ENCODE assay signal across 10 cellular contexts in genomic region chr13:74070065-74070464, GRCh38.
DNase-seq lines count a peak whose midpoint lies in the region; ATAC-seq and TF ChIP-seq lines count a peak whose summit lies in the region.
"Had no signal": no experiment of that assay in that cellular context is flagged by ENCODE, and none has a peak within 500 bp of the region (broad histone marks: within the 10 kb centered on the region; RNA-seq: fewer than 3 reads in every experiment).

No MANE protein-coding gene starts in this region.

- no peaks in the 10 kb centered on the region for H3K9me3 ChIP-seq in adrenal gland (replicated peaks in 1 of 3)
- H3K9me3 ChIP-seq: HAP-1 had no signal

- H3K27ac Mint-ChIP-seq in activated naive CD4-positive, alpha-beta T cell treated with anti-CD3 and anti-CD28 coated beads, Interleukin-2, amount 10 ng/mL, durations not matched to agents 7 days and 5 days, result peak overlapping the region; percentile 91
- peak overlapping the region; percentile 80 for H3K27ac Mint-ChIP-seq in activated CD8-positive, alpha-beta T cell treated with anti-CD3 and anti-CD28 coated beads, Interleukin-2, amount 10 ng/mL, durations not matched to agents 7 days and 5 days
- peak overlapping the region in 1 of 2 donors; percentile 59 for H3K27ac Mint-ChIP-seq in stimulated activated naive CD8-positive, alpha-beta T cell treated with anti-CD3 and anti-CD28 coated beads, Interleukin-15, amount 100 ng/mL, for 72 hours

- POLR2A ChIA-PET in activated CD8-positive, alpha-beta T cell treated with anti-CD3 and anti-CD28 coated beads, Interleukin-2, amount 10 ng/mL, durations not matched to agents 7 days and 5 days (lab: Charles Lee), result interaction anchor here (0.6 to 1.7 kb wide), 6 partner anchors 8 to 217 kb away, joined by 3 to 7 read pairs (median 4); partner anchors contain the start of gene KLF12

- peaks cover 37% of the 10 kb centered on the region for H3K36me3 Mint-ChIP-seq in activated naive CD4-positive, alpha-beta T cell treated with anti-CD3 and anti-CD28 coated beads, Interleukin-2, amount 10 ng/mL, durations not matched to agents 7 days and 5 days
- H3K36me3 Mint-ChIP-seq in activated CD8-positive, alpha-beta T cell treated with anti-CD3 and anti-CD28 coated beads, Interleukin-2, amount 10 ng/mL, durations not matched to agents 7 days and 5 days (ENCODE audit: low read depth), result peaks cover 32% of the 10 kb centered on the region

- peak; percentile 56 for ATAC-seq in HG03108 (IDR thresholded peaks at IDR 0.05; ENCODE audit: unreplicated experiment)
- peak; percentile 90 for ATAC-seq in activated CD8-positive, alpha-beta T cell treated with anti-CD3 and anti-CD28 coated beads, Interleukin-2, amount 10 ng/mL, durations not matched to agents 7 days and 5 days
- ATAC-seq in stimulated activated naive CD8-positive, alpha-beta T cell treated with anti-CD3 and anti-CD28 coated beads, Interleukin-15, amount 100 ng/mL, for 72 hours, result peak; percentile 83
- ATAC-seq in HG02840 (IDR thresholded peaks at IDR 0.05; ENCODE audit: low FRiP score, unreplicated experiment), result no peak
- no peak for ATAC-seq in GM21786 (IDR thresholded peaks at IDR 0.05; ENCODE audit: unreplicated experiment)
- ATAC-seq: HepG2 had no signal

- peaks cover 76% of the 10 kb centered on the region for H3K4me1 Mint-ChIP-seq in activated naive CD4-positive, alpha-beta T cell treated with anti-CD3 and anti-CD28 coated beads, Interleukin-2, amount 10 ng/mL, durations not matched to agents 7 days and 5 days
- peaks cover 59% of the 10 kb centered on the region for H3K4me1 Mint-ChIP-seq in activated CD8-positive, alpha-beta T cell treated with anti-CD3 and anti-CD28 coated beads, Interleukin-2, amount 10 ng/mL, durations not matched to agents 7 days and 5 days (ENCODE audit: low read depth)
- peaks cover 54% of the 10 kb centered on the region for H3K4me1 Mint-ChIP-seq in stimulated activated naive CD8-positive, alpha-beta T cell treated with anti-CD3 and anti-CD28 coated beads, Interleukin-15, amount 100 ng/mL, for 72 hours

- DNase-seq in activated naive CD4-positive, alpha-beta T cell treated with anti-CD3 and anti-CD28 coated beads, Interleukin-2, amount 10 ng/mL, durations not matched to agents 7 days and 5 days, result peak; percentile 56
- DNase-seq in activated naive CD4-positive, alpha-beta T cell treated with Interleukin-2 at 50 U/mL for 16 hours, result no peak
- DNase-seq in activated CD8-positive, alpha-beta T cell treated with anti-CD3 and anti-CD28 coated beads, Interleukin-2, amount 10 ng/mL, durations not matched to agents 7 days and 5 days, result peak; percentile 50
- DNase-seq in stimulated activated naive CD8-positive, alpha-beta T cell treated with anti-CD3 and anti-CD28 coated beads, Interleukin-15, amount 100 ng/mL, for 72 hours, result peak in 1 of 2 donors; percentile 17
- DNase-seq in adrenal gland, result no peak

- no peaks in the 10 kb centered on the region for H3K27me3 Mint-ChIP-seq in activated naive CD4-positive, alpha-beta T cell treated with anti-CD3 and anti-CD28 coated beads, Interleukin-2, amount 10 ng/mL, durations not matched to agents 7 days and 5 days
- H3K27me3 Mint-ChIP-seq in activated CD8-positive, alpha-beta T cell treated with anti-CD3 and anti-CD28 coated beads, Interleukin-2, amount 10 ng/mL, durations not matched to agents 7 days and 5 days (ENCODE audit: low read depth), result no peaks in the 10 kb centered on the region
- no peaks in the 10 kb centered on the region for H3K27me3 Mint-ChIP-seq in stimulated activated naive CD8-positive, alpha-beta T cell treated with anti-CD3 and anti-CD28 coated beads, Interleukin-15, amount 100 ng/mL, for 72 hours

- no peak overlapping the region for H3K27ac ChIP-seq in adrenal gland

- no peaks in the 10 kb centered on the region for H3K27me3 ChIP-seq in adrenal gland

- peaks cover 10% of the 10 kb centered on the region for H3K9me3 Mint-ChIP-seq in activated naive CD4-positive, alpha-beta T cell treated with anti-CD3 and anti-CD28 coated beads, Interleukin-2, amount 10 ng/mL, durations not matched to agents 7 days and 5 days
- peaks cover 7% of the 10 kb centered on the region for H3K9me3 Mint-ChIP-seq in activated CD8-positive, alpha-beta T cell treated with anti-CD3 and anti-CD28 coated beads, Interleukin-2, amount 10 ng/mL, durations not matched to agents 7 days and 5 days (ENCODE audit: insufficient read depth)
- peaks cover 0 to 7% of the 10 kb centered on the region in 2 donors for H3K9me3 Mint-ChIP-seq in stimulated activated naive CD8-positive, alpha-beta T cell treated with anti-CD3 and anti-CD28 coated beads, Interleukin-15, amount 100 ng/mL, for 72 hours

- H3K36me3 ChIP-seq in adrenal gland (replicated peaks in 1 of 2), result no peaks in the 10 kb centered on the region
- H3K36me3 ChIP-seq: HAP-1 had no signal

- peaks cover 0 to 35% of the 10 kb centered on the region in 2 donors for H3K4me1 ChIP-seq in adrenal gland (replicated peaks in 1 of 2)
- H3K4me1 ChIP-seq: HAP-1 had no signal

- intact Hi-C loops in adrenal gland (cut with DNase I), result no loop called here

- no peak for TF ChIP-seq POLR2A in adrenal gland (IDR thresholded peaks at IDR 0.05)

- CTCF ChIA-PET in activated naive CD4-positive, alpha-beta T cell treated with anti-CD3 and anti-CD28 coated beads, Interleukin-2, amount 10 ng/mL, durations not matched to agents 7 days and 5 days (lab: Charles Lee), result interaction anchor here (0.6 to 2.0 kb wide), 5 partner anchors 8 to 217 kb away, joined by 3 to 8 read pairs (median 3); no protein-coding TSS in a partner anchor
- CTCF ChIA-PET in activated CD8-positive, alpha-beta T cell treated with anti-CD3 and anti-CD28 coated beads, Interleukin-2, amount 10 ng/mL, durations not matched to agents 7 days and 5 days (lab: Charles Lee), result interaction anchor here (0.7 to 2.9 kb wide), 5 partner anchors 8 to 217 kb away, joined by 3 to 14 read pairs (median 3); no protein-coding TSS in a partner anchor

- TF ChIP-seq CTCF in adrenal gland (IDR thresholded peaks at IDR 0.05), result no peak

- peak overlapping the region; percentile 59 for H3K4me3 Mint-ChIP-seq in activated naive CD4-positive, alpha-beta T cell treated with anti-CD3 and anti-CD28 coated beads, Interleukin-2, amount 10 ng/mL, durations not matched to agents 7 days and 5 days
- peak overlapping the region; percentile 64 for H3K4me3 Mint-ChIP-seq in activated CD8-positive, alpha-beta T cell treated with anti-CD3 and anti-CD28 coated beads, Interleukin-2, amount 10 ng/mL, durations not matched to agents 7 days and 5 days
- peak overlapping the region; percentile 25 to 46 for H3K4me3 Mint-ChIP-seq in stimulated activated naive CD8-positive, alpha-beta T cell treated with anti-CD3 and anti-CD28 coated beads, Interleukin-15, amount 100 ng/mL, for 72 hours

- 74 to 87% (median 81%) methylated on average over 4 of the region's 4 CpGs for WGBS in adrenal gland, 4 donors

- no peak overlapping the region for H3K4me3 ChIP-seq in adrenal gland
- H3K4me3 ChIP-seq: HAP-1 had no signal

Comparison
In these comparisons a context has a peak if more than half of its experiments do, and no peak if none do; other contexts are left out.
1. DNase-seq: peak in activated naive CD4-positive, alpha-beta T cell treated with anti-CD3 and anti-CD28 coated beads, Interleukin-2, amount 10 ng/mL, durations not matched to agents 7 days and 5 days (single experiment) and activated CD8-positive, alpha-beta T cell treated with anti-CD3 and anti-CD28 coated beads, Interleukin-2, amount 10 ng/mL, durations not matched to agents 7 days and 5 days (single experiment); none in activated naive CD4-positive, alpha-beta T cell treated with Interleukin-2 at 50 U/mL for 16 hours (single experiment) and adrenal gland (0 of 7).
2. ATAC-seq: peak in HG03108 (single experiment), activated CD8-positive, alpha-beta T cell treated with anti-CD3 and anti-CD28 coated beads, Interleukin-2, amount 10 ng/mL, durations not matched to agents 7 days and 5 days (single experiment) and stimulated activated naive CD8-positive, alpha-beta T cell treated with anti-CD3 and anti-CD28 coated beads, Interleukin-15, amount 100 ng/mL, for 72 hours (single experiment); none in HG02840 (single experiment) and GM21786 (single experiment).
3. Peak in every context shown above with its lines, with median percentiles within 50 percentile points of each other: H3K4me3 Mint-ChIP-seq.